Comparison of ENCODE assay signal across 9 cellular contexts in genomic region chr12:48155786-48156185, GRCh38. TPM values are rescaled to one million over a fixed set of nuclear protein-coding genes. Genes with fewer than 3 reads are reported as not detected.
DNase-seq lines count a peak whose midpoint lies in the region; ATAC-seq, FAIRE-seq and TF ChIP-seq lines count a peak whose summit lies in the region.
"Not testable (repeated sequence)": the region's sequence is repeated elsewhere in the genome, so short reads cannot be mapped to it uniquely, and the experiment has no call there.
"Had no signal": no experiment of that assay in that cellular context is flagged by ENCODE, and none has a peak within 500 bp of the region (broad histone marks: within the 10 kb centered on the region; RNA-seq: fewer than 3 reads in every experiment).

No MANE protein-coding gene starts in this region.

- H3K27ac Mint-ChIP-seq in activated CD8-positive, alpha-beta T cell treated with anti-CD3 and anti-CD28 coated beads for 36 hours; activated naive CD8-positive, alpha-beta T cell; progenitor cell of endocrine pancreas: not testable (repeated sequence)
- H3K27ac Mint-ChIP-seq in effector memory CD8-positive, alpha-beta T cell: peak overlapping the region; percentile 93 to 97
- peak overlapping the region in 1 of 6 donors; percentile 95 for H3K27ac Mint-ChIP-seq in naive B cell

- not testable (repeated sequence) for ATAC-seq in A549; activated CD8-positive, alpha-beta T cell treated with anti-CD3 and anti-CD28 coated beads for 36 hours; effector memory CD8-positive, alpha-beta T cell (replicated peaks); naive B cell (ENCODE audit: low read depth in 2 of 2)

- H4K20me1 ChIP-seq in DOHH2 (ENCODE audit: control insufficient read depth, insufficient read depth, low read depth, low read length); SU-DHL-6 (ENCODE audit: low read depth, low read length): not testable (repeated sequence)

- not testable (repeated sequence) for H3K27me3 Mint-ChIP-seq in activated CD8-positive, alpha-beta T cell treated with anti-CD3 and anti-CD28 coated beads for 36 hours; activated naive CD8-positive, alpha-beta T cell; effector memory CD8-positive, alpha-beta T cell; naive B cell; progenitor cell of endocrine pancreas

- CTCF ChIA-PET in A549 (lab: Yijun Ruan, JAX): interaction anchor here (1.0 kb wide), 1 partner anchor 14 kb away, joined by 3 read pairs; no protein-coding TSS in a partner anchor
- CTCF ChIA-PET in activated CD8-positive, alpha-beta T cell treated with anti-CD3 and anti-CD28 coated beads for 36 hours (lab: Charles Lee): interaction anchor here (1.4 kb wide), 3 partner anchors 8 to 192 kb away, joined by 3 to 5 read pairs (median 4); partner anchors contain the start of genes CCDC184 and TMEM106C

- POLR2A ChIA-PET in A549 (lab: Yijun Ruan, JAX): interaction anchor here (3.1 kb wide), 1 partner anchor 50 kb away, joined by 24 read pairs; the partner anchor contains the start of gene SENP1
- POLR2A ChIA-PET in activated CD8-positive, alpha-beta T cell treated with anti-CD3 and anti-CD28 coated beads for 36 hours (lab: Charles Lee): not testable (repeated sequence)

- not testable (repeated sequence) for H3K9ac ChIP-seq in SU-DHL-6 (ENCODE audit: low read length)

- not testable (repeated sequence) for TF ChIP-seq RAD21 in A549 (conservative IDR thresholded peaks at IDR 0.05 in 1 of 2, IDR thresholded peaks at IDR 0.05 in 1 of 2)

- H3K4me2 ChIP-seq in A549: peak overlapping the region; percentile 90; the same call in 1 of the 3 replicates
- 0 out of 2 replicates have a peak overlapping the region, but pooled peaks have one; percentile 91 for H3K4me2 ChIP-seq in DOHH2 (ENCODE audit: low read length)
- peak overlapping the region; percentile 81 for H3K4me2 ChIP-seq in SU-DHL-6 (ENCODE audit: low read depth, low read length, poor library complexity, severe bottlenecking)

- TF ChIP-seq POLR2A in A549 (IDR thresholded peaks at IDR 0.05; ENCODE audit: low read length): not testable (repeated sequence)

- H3K27ac ChIP-seq in A549; DOHH2 (ENCODE audit: low read depth, low read length); SU-DHL-6 (ENCODE audit: low read depth, low read length): not testable (repeated sequence)

- not testable (repeated sequence) for H3K9me3 Mint-ChIP-seq in activated CD8-positive, alpha-beta T cell treated with anti-CD3 and anti-CD28 coated beads for 36 hours; activated naive CD8-positive, alpha-beta T cell (ENCODE audit: low read depth); effector memory CD8-positive, alpha-beta T cell; naive B cell; progenitor cell of endocrine pancreas (ENCODE audit: low read depth)

- H3K4me1 Mint-ChIP-seq in activated CD8-positive, alpha-beta T cell treated with anti-CD3 and anti-CD28 coated beads for 36 hours (ENCODE audit: low read depth): peaks cover 28% of the 10 kb centered on the region
- H3K4me1 Mint-ChIP-seq in activated naive CD8-positive, alpha-beta T cell (ENCODE audit: low read depth): peaks cover 47% of the 10 kb centered on the region
- H3K4me1 Mint-ChIP-seq in effector memory CD8-positive, alpha-beta T cell (ENCODE audit: low read depth in 2 of 2): peaks cover 17 to 29% of the 10 kb centered on the region in 2 donors
- peaks cover 27 to 38% (median 35%) of the 10 kb centered on the region in 3 donors for H3K4me1 Mint-ChIP-seq in naive B cell
- H3K4me1 Mint-ChIP-seq in progenitor cell of endocrine pancreas (ENCODE audit: low read depth): not testable (repeated sequence)

- H3K4me3 ChIP-seq in A549; DOHH2 (ENCODE audit: low read length); SU-DHL-6 (ENCODE audit: insufficient read depth, low read length, poor library complexity, severe bottlenecking): not testable (repeated sequence)

- H2AFZ ChIP-seq in SU-DHL-6 (ENCODE audit: low read depth, low read length, severe bottlenecking): not testable (repeated sequence)

- H3K79me2 ChIP-seq in DOHH2 (ENCODE audit: control insufficient read depth, low read length) (peaks cover 25% of the 10 kb centered on the region), SU-DHL-6 (ENCODE audit: insufficient read depth, low read length) (peaks cover 15% of the 10 kb centered on the region)

- not testable (repeated sequence) for TF ChIP-seq CTCF in A549 (IDR thresholded peaks at IDR 0.05); DOHH2 (IDR thresholded peaks at IDR 0.05; ENCODE audit: low read depth, low read length, poor library complexity, severe bottlenecking); SU-DHL-6 (IDR thresholded peaks at IDR 0.05; ENCODE audit: insufficient read depth, low read length, poor library complexity, severe bottlenecking); activated CD8-positive, alpha-beta T cell treated with anti-CD3 and anti-CD28 coated beads for 36 hours (IDR thresholded peaks at IDR 0.05); progenitor cell of endocrine pancreas (IDR thresholded peaks at IDR 0.05; ENCODE audit: unreplicated experiment)

- WGBS in A549 (ENCODE audit: missing lambda C conversion rate): 95% methylated on average over 5 of the region's 5 CpGs

- not testable (repeated sequence) for H3K9me2 ChIP-seq in DOHH2 (replicated peaks; ENCODE audit: control insufficient read depth, low read length); SU-DHL-6 (replicated peaks; ENCODE audit: insufficient read depth, low read length)

- peak overlapping the region; percentile 96 for H3K4me3 Mint-ChIP-seq in activated CD8-positive, alpha-beta T cell treated with anti-CD3 and anti-CD28 coated beads for 36 hours
- H3K4me3 Mint-ChIP-seq in activated naive CD8-positive, alpha-beta T cell: peak overlapping the region; percentile 95
- H3K4me3 Mint-ChIP-seq in effector memory CD8-positive, alpha-beta T cell: peak overlapping the region; percentile 92 to 94
- H3K4me3 Mint-ChIP-seq in naive B cell (peak overlapping the region in 6 of 8 donors; percentile 95 to 99 (median 98)), progenitor cell of endocrine pancreas (ENCODE audit: low read depth) (peak overlapping the region; percentile 96)

- H3K36me3 Mint-ChIP-seq in activated CD8-positive, alpha-beta T cell treated with anti-CD3 and anti-CD28 coated beads for 36 hours (ENCODE audit: low read depth); activated naive CD8-positive, alpha-beta T cell; progenitor cell of endocrine pancreas (ENCODE audit: insufficient read depth): not testable (repeated sequence)
- H3K36me3 Mint-ChIP-seq in effector memory CD8-positive, alpha-beta T cell (ENCODE audit: insufficient read depth): peaks cover 46% of the 10 kb centered on the region
- H3K36me3 Mint-ChIP-seq in naive B cell: peaks cover 10 to 13% of the 10 kb centered on the region in 2 donors

- intact Hi-C loops in activated CD8-positive, alpha-beta T cell treated with anti-CD3 and anti-CD28 coated beads for 36 hours (cut with micrococcal nuclease): loop anchor here (2.0 kb wide), 1 partner anchor 51 kb away; no protein-coding TSS in a partner anchor

- not testable (repeated sequence) for FAIRE-seq in A549 (lab: Jason Lieb, UNC)

- H3K4me1 ChIP-seq in A549: not testable (repeated sequence)
- H3K4me1 ChIP-seq in DOHH2 (ENCODE audit: control insufficient read depth, low read length): peaks cover 29% of the 10 kb centered on the region

- not testable (repeated sequence) for TF ChIP-seq EP300 in A549 (IDR thresholded peaks at IDR 0.05)

- DNase-seq in A549 (ENCODE audit: low read depth in 1 of 2, low spot score in 1 of 2); activated CD8-positive, alpha-beta T cell treated with anti-CD3 and anti-CD28 coated beads for 36 hours; effector memory CD8-positive, alpha-beta T cell; naive B cell; progenitor cell of endocrine pancreas (ENCODE audit: low spot score, unreplicated experiment): not testable (repeated sequence)

- H3K9me3 ChIP-seq in A549; DOHH2 (ENCODE audit: control insufficient read depth, insufficient read depth, low read length); SU-DHL-6 (ENCODE audit: insufficient read depth, low read length): not testable (repeated sequence)

- not testable (repeated sequence) for H3K27me3 ChIP-seq in DOHH2 (ENCODE audit: control insufficient read depth, low read length); SU-DHL-6 (ENCODE audit: low read length)

- H3F3A ChIP-seq in DOHH2 (ENCODE audit: control insufficient read depth, insufficient read depth); SU-DHL-6 (ENCODE audit: insufficient read depth): not testable (repeated sequence)

- peaks cover 20% of the 10 kb centered on the region for H3K36me3 ChIP-seq in DOHH2 (ENCODE audit: control insufficient read depth, low read length)
- not testable (repeated sequence) for H3K36me3 ChIP-seq in SU-DHL-6 (ENCODE audit: low read length)

RNA-seq across cellular contexts. Expression of gene ASB8, which starts 1.5 kb away (rescaled TPM):
- polyA plus RNA-seq in A549 (2011; rRNA removed) (25.6 and 33.1 TPM in 2 replicates), A549 (2017; fragmentation: RNase III; extraction: RNeasy Plus Mini Kit Qiagen cat#74134 plus additional on column Dnase treatment) (16.2 to 19.1 TPM (median 17.8 TPM) in 3 replicates), naive B cell (ENCODE audit: low read depth in 6 of 6) (10 to 100 TPM; 62.1 to 89.5 (median 74.8) TPM)
- polyA plus RNA-seq in A549 (2012; cell fraction: cytosol; rRNA removed): 10.7 and 14.4 TPM in 2 replicates
- 5.8 and 7.9 TPM in 2 replicates for polyA plus RNA-seq in A549 (2012; cell fraction: nucleus; rRNA removed)
- polyA minus RNA-seq in A549 (2011; rRNA and poly(A)+ RNA removed): 30.3 and 37.6 TPM in 2 replicates
- total RNA-seq in activated CD8-positive, alpha-beta T cell treated with anti-CD3 and anti-CD28 coated beads for 36 hours: 10 to 100 TPM; 20.9 to 27.2 TPM
- total RNA-seq in progenitor cell of endocrine pancreas: 22.2 and 27.0 TPM in 2 replicates

RNA-seq across cellular contexts. Expression of gene CCDC184, which starts 27.7 kb away (rescaled TPM):
- 2.4 and 2.7 TPM in 2 replicates for polyA plus RNA-seq in A549 (2011; rRNA removed)
- polyA plus RNA-seq in A549 (2012; cell fraction: cytosol; rRNA removed): 2.8 and 3.0 TPM in 2 replicates
- polyA plus RNA-seq in A549 (2012; cell fraction: nucleus; rRNA removed): 2.4 and 2.7 TPM in 2 replicates
- 1.2 to 1.6 TPM (median 1.5 TPM) in 3 replicates for polyA plus RNA-seq in A549 (2017; fragmentation: RNase III; extraction: RNeasy Plus Mini Kit Qiagen cat#74134 plus additional on column Dnase treatment)
- 1.8 TPM in 2 replicates for polyA minus RNA-seq in A549 (2011; rRNA and poly(A)+ RNA removed)
- under 1 TPM; 0.25 to 0.34 TPM for total RNA-seq in activated CD8-positive, alpha-beta T cell treated with anti-CD3 and anti-CD28 coated beads for 36 hours
- polyA plus RNA-seq in naive B cell (ENCODE audit: low read depth in 6 of 6): under 1 TPM in 3 of 6 donors, not detected in 3; 0.19 to 0.61 (median 0.31) TPM
- 0.12 TPM in 1 of 2 replicates, not detected in the other for total RNA-seq in progenitor cell of endocrine pancreas

RNA-seq across cellular contexts. Expression of gene PFKM, which starts 36.6 kb away (rescaled TPM):
- polyA plus RNA-seq in A549 (2011; rRNA removed): 43.0 and 45.5 TPM in 2 replicates
- 37.6 and 41.1 TPM in 2 replicates for polyA plus RNA-seq in A549 (2012; cell fraction: cytosol; rRNA removed)
- 59.0 and 76.6 TPM in 2 replicates for polyA plus RNA-seq in A549 (2012; cell fraction: nucleus; rRNA removed)
- polyA plus RNA-seq in A549 (2017; fragmentation: RNase III; extraction: RNeasy Plus Mini Kit Qiagen cat#74134 plus additional on column Dnase treatment): 36.2 to 42.1 TPM (median 41.1 TPM) in 3 replicates
- 42.5 and 61.3 TPM in 2 replicates for polyA minus RNA-seq in A549 (2011; rRNA and poly(A)+ RNA removed)
- 10 to 100 TPM; 59.7 to 65.8 TPM for total RNA-seq in activated CD8-positive, alpha-beta T cell treated with anti-CD3 and anti-CD28 coated beads for 36 hours
- 10 to 100 TPM in 1 of 6 donors, 1 to 10 TPM in 5; 5.3 to 12.2 (median 7.1) TPM for polyA plus RNA-seq in naive B cell (ENCODE audit: low read depth in 6 of 6)
- total RNA-seq in progenitor cell of endocrine pancreas: 132 and 141 TPM in 2 replicates

RNA-seq across cellular contexts. Expression of gene OR10AD1, which starts 47.3 kb away (rescaled TPM):
- not detected in 2 replicates for polyA plus RNA-seq in A549 (2011; rRNA removed)
- not detected in 2 replicates for polyA plus RNA-seq in A549 (2012; cell fraction: cytosol; rRNA removed)
- polyA plus RNA-seq in A549 (2012; cell fraction: nucleus; rRNA removed): not detected in 2 replicates
- polyA plus RNA-seq in A549 (2017; fragmentation: RNase III; extraction: RNeasy Plus Mini Kit Qiagen cat#74134 plus additional on column Dnase treatment): not detected in 3 replicates
- not detected in 2 replicates for polyA minus RNA-seq in A549 (2011; rRNA and poly(A)+ RNA removed)
- not detected for total RNA-seq in activated CD8-positive, alpha-beta T cell treated with anti-CD3 and anti-CD28 coated beads for 36 hours
- polyA plus RNA-seq in naive B cell (ENCODE audit: low read depth in 6 of 6): not detected
- not detected in 2 replicates for total RNA-seq in progenitor cell of endocrine pancreas
- total RNA-seq: H9 had no signal

RNA-seq across cellular contexts. Expression of gene SENP1, which starts 49.9 kb away (rescaled TPM):
- polyA plus RNA-seq in A549 (2011; rRNA removed) (49.2 and 49.3 TPM in 2 replicates), A549 (2017; fragmentation: RNase III; extraction: RNeasy Plus Mini Kit Qiagen cat#74134 plus additional on column Dnase treatment) (11.9 to 16.1 TPM (median 13.9 TPM) in 3 replicates), naive B cell (ENCODE audit: low read depth in 6 of 6) (10 to 100 TPM in 5 of 6 donors, 1 to 10 TPM in 1; 3.6 to 18.6 (median 15.6) TPM)
- polyA plus RNA-seq in A549 (2012; cell fraction: cytosol; rRNA removed): 8.3 and 9.0 TPM in 2 replicates
- 4.0 and 5.2 TPM in 2 replicates for polyA plus RNA-seq in A549 (2012; cell fraction: nucleus; rRNA removed)
- polyA minus RNA-seq in A549 (2011; rRNA and poly(A)+ RNA removed): 33.4 and 37.1 TPM in 2 replicates
- total RNA-seq in activated CD8-positive, alpha-beta T cell treated with anti-CD3 and anti-CD28 coated beads for 36 hours: 10 to 100 TPM; 39.8 to 40.2 TPM
- 34.9 and 38.4 TPM in 2 replicates for total RNA-seq in progenitor cell of endocrine pancreas
